ENCODE assay signal across 13 cellular contexts in genomic region chrX:111123125-111123524, GRCh38.
DNase-seq lines count a peak whose midpoint lies in the region; ATAC-seq and TF ChIP-seq lines count a peak whose summit lies in the region.
"Had no signal": no experiment of that assay in that cellular context is flagged by ENCODE, and none has a peak within 500 bp of the region (broad histone marks: within the 10 kb centered on the region; RNA-seq: fewer than 3 reads in every experiment).

No MANE protein-coding gene starts in this region.

- no peak for TF ChIP-seq CTCF in GM20000 (IDR thresholded peaks at IDR 0.05; ENCODE audit: extremely low read depth, missing control alignments)

- no peaks in the 10 kb centered on the region for H3K27me3 Mint-ChIP-seq in central memory CD8-positive, alpha-beta T cell

- peak overlapping the region; percentile 86 for H3K27ac Mint-ChIP-seq in central memory CD8-positive, alpha-beta T cell (ENCODE audit: low read depth)

- no peaks in the 10 kb centered on the region for H3K36me3 Mint-ChIP-seq in central memory CD8-positive, alpha-beta T cell (ENCODE audit: insufficient read depth)

- peaks cover 5% of the 10 kb centered on the region for H3K4me1 Mint-ChIP-seq in central memory CD8-positive, alpha-beta T cell

- ATAC-seq in GM18520 (IDR thresholded peaks at IDR 0.05; ENCODE audit: unreplicated experiment) (peak; percentile 48), GM21515 (IDR thresholded peaks at IDR 0.05; ENCODE audit: unreplicated experiment) (peak; percentile 86), HG03521 (IDR thresholded peaks at IDR 0.05; ENCODE audit: unreplicated experiment) (peak; percentile 79), HG03460 (IDR thresholded peaks at IDR 0.05; ENCODE audit: unreplicated experiment) (no peak), GM18870 (IDR thresholded peaks at IDR 0.05; ENCODE audit: unreplicated experiment) (no peak)
- peak; percentile 43 for ATAC-seq in central memory CD8-positive, alpha-beta T cell (replicated peaks; ENCODE audit: extremely low read depth, poor library complexity, severe bottlenecking)
- ATAC-seq: foreskin keratinocyte, left ventricle myocardium superior had no signal

- no peaks in the 10 kb centered on the region for H3K9me3 Mint-ChIP-seq in central memory CD8-positive, alpha-beta T cell

- H3K4me3 Mint-ChIP-seq in central memory CD8-positive, alpha-beta T cell: peak overlapping the region; percentile 78

- no peak for DNase-seq in central memory CD8-positive, alpha-beta T cell (ENCODE audit: low spot score in 2 of 2)
- DNase-seq in nucleus accumbens (lab: John Stamatoyannopoulos, UW) (no peak), GM20000 (ENCODE audit: low spot score) (no peak)
- DNase-seq: foreskin keratinocyte, left ventricle myocardium superior, NCI-H1105, T1000, upper lobe of left lung had no signal

Comparison
In these comparisons a context has a peak if more than half of its experiments do, and no peak if none do; other contexts are left out.
1. ATAC-seq: peak in GM18520 (single experiment), GM21515 (single experiment), HG03521 (single experiment) and central memory CD8-positive, alpha-beta T cell (single experiment); none in HG03460 (single experiment) and GM18870 (single experiment).